ENCODE assay signal across 1 cellular context in genomic region chr19:48216933-48217332, GRCh38.
TF ChIP-seq lines count a peak whose summit lies in the region.

No MANE protein-coding gene starts in this region.

TF ChIP-seq in HepG2, 621 proteins besides CTCF, POLR2A, EP300 and RAD21:
- TF ChIP-seq HNF4A (CRISPR knock-in tag; IDR thresholded peaks at IDR 0.05) (no peak), SKIL (CRISPR knock-in tag; IDR thresholded peaks at IDR 0.05; ENCODE audit: borderline replicate concordance) (no peak), ZBTB33 (CRISPR knock-in tag; IDR thresholded peaks at IDR 0.05) (peak; percentile 63; the same call in 1 of the 2 replicates)
TF ChIP-seq in HepG2: peak in this region for 1.
